8 cellular contexts compared by ENCODE assay signal in the genomic region with DNA sequence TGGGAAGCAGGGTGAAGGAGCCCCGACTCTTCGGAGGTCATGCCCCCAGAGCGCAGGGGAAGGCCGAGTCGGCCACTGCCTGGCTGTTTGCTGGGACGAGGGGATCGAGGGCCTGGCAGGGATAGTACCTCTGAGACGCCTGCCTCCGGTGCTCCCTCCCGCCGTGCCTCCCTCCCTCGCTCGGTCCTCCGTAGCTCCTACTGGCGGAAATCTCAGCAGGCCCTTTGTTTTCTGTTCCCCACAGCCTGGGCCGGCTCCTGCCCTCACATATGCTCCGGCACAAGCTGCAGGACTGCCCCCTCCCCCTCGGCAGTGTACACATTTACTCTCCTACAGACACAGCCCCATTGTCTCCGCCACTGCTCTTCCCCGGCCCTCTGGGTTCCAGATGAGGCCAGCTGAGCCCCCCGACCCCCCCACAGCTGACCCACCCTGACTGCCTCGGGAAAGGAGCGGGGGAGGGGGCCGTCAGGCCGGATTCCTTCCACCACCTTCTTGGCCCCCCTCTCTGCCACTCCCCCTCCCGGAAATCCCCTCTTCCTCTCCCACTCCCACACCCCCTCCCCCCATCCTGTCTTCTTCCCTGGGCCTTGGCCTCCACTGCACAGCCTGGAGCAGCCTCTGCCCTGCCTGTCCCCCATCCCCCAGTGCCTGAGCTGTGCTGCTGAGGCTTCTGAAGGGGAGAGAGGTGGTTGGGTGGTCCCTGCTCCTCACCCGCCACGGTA.
DNase-seq lines count a peak whose midpoint lies in the region; TF ChIP-seq lines count a peak whose summit lies in the region.

No MANE protein-coding gene starts in this region.

- in situ Hi-C loops in astrocyte of the spinal cord (cut with HindIII; ENCODE audit: low sequenced_read_pairs) = no loop called here

- peak; percentile 78 for DNase-seq in activated effector memory CD4-positive, alpha-beta T cell treated with anti-CD3 and anti-CD28 coated beads, Interleukin-2, amount 50 U/mL, for 16 hours
- DNase-seq in activated effector memory CD4-positive, alpha-beta T cell treated with Interleukin-2 at 50 U/mL for 16 hours = no peak
- DNase-seq in NCI-H526 (lab: John Stamatoyannopoulos, UW) (peak; percentile 88 to 96), astrocyte of the spinal cord (ENCODE audit: low read depth, low spot score) (peak; percentile 64), iPS DF 19.7 (ENCODE audit: low read depth, low spot score) (peak; percentile 56), retinal pigment epithelial cell (ENCODE audit: low read depth) (peak; percentile 13), NOMO-1 treated with dmso at 0.1 percent for 144 hours (lab: John Stamatoyannopoulos, UW; ENCODE audit: unreplicated experiment) (no peak), GM20000 (ENCODE audit: low spot score) (no peak)

- TF ChIP-seq CTCF in astrocyte of the spinal cord (IDR thresholded peaks at IDR 0.05; ENCODE audit: low read depth, low read length) = no peak
- TF ChIP-seq CTCF in retinal pigment epithelial cell (conservative IDR thresholded peaks at IDR 0.05; ENCODE audit: low read depth, low read length) = no peak
- no peak for TF ChIP-seq CTCF in GM20000 (IDR thresholded peaks at IDR 0.05; ENCODE audit: extremely low read depth, missing control alignments)

- H3K4me3 ChIP-seq in astrocyte of the spinal cord (ENCODE audit: low read depth, low read length) (peak overlapping the region; percentile 93), retinal pigment epithelial cell (ENCODE audit: low read length) (peak overlapping the region; percentile 94)

Comparison
In these comparisons a context has a peak if more than half of its experiments do, and no peak if none do; other contexts are left out.
1. DNase-seq: peak in activated effector memory CD4-positive, alpha-beta T cell treated with anti-CD3 and anti-CD28 coated beads, Interleukin-2, amount 50 U/mL, for 16 hours (single experiment), NCI-H526 (2 of 2), astrocyte of the spinal cord (single experiment), iPS DF 19.7 (single experiment) and retinal pigment epithelial cell (single experiment); none in activated effector memory CD4-positive, alpha-beta T cell treated with Interleukin-2 at 50 U/mL for 16 hours (single experiment), NOMO-1 treated with dmso at 0.1 percent for 144 hours (single experiment) and GM20000 (single experiment).